23 cellular contexts compared by ENCODE assay signal in the genomic region with DNA sequence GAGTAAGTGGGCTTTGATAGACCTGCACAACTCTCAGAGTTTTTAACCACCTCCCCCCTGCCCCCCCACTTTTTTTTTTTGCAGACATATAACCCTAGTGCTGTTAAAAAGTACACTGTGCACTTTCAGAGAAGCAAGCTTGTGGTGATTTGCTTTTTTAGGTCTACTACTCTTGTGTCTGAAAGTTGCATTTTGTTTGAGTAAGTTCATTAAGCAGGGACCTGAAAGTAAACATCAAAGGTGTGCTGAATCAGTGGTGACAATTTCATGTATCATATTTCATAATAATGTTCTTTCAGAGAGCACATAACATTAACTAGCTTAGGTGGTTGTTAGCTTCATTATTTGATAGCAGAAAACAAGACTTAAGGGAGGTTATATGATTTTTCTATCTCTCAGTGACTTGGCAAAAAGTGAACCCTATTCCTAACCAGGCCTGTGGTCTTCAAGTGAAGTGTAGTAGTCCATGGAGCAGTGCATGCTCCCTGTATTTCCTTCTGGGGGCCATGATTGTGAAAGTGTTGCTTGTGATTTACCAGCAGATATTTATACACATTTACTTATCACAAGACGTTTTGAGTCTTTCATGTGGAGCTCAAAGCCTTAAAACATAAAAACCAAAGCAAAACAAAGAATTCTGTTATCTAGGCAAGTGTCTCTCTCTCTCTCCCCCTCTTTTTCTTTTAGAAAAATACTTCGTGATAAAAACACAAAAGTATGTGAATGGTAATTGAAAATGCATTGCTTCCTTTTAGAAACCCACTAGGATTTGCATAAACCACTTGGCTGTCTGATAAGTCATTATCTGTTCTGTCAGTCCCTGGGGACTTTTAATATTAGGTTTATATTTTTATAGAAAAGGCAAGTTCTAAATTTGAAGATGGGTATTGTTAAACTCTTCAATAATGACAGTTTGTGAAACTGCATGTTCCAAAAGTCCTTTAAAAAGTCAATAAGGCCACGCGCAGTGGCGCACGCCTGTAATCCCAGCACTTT. TPM values are rescaled to one million over a fixed set of nuclear protein-coding genes. Genes with fewer than 3 reads are reported as not detected.
DNase-seq lines count a peak whose midpoint lies in the region; ATAC-seq and TF ChIP-seq lines count a peak whose summit lies in the region.
"Had no signal": no experiment of that assay in that cellular context is flagged by ENCODE, and none has a peak within 500 bp of the region (broad histone marks: within the 10 kb centered on the region; RNA-seq: fewer than 3 reads in every experiment).

No MANE protein-coding gene starts in this region.

- no peaks in the 10 kb centered on the region for H3K36me3 Mint-ChIP-seq in activated CD4-positive, alpha-beta T cell treated with anti-CD3 and anti-CD28 coated beads for 36 hours (ENCODE audit: low read depth)
- peaks cover 51% of the 10 kb centered on the region for H3K36me3 Mint-ChIP-seq in WTC11
- H3K36me3 Mint-ChIP-seq: natural killer cell treated with Interleukin-12 subunit alpha and Interleukin-12 subunit beta and Interleukin-15 and Interleukin-18, amount 100 ng/mL, for 72 hours had no signal

- CTCF ChIA-PET in activated CD4-positive, alpha-beta T cell treated with anti-CD3 and anti-CD28 coated beads for 36 hours (lab: Charles Lee) = interaction anchor here (1.5 kb wide), 1 partner anchor 141 kb away, joined by 5 read pairs; no protein-coding TSS in a partner anchor
- CTCF ChIA-PET in SK-N-SH (lab: Yijun Ruan, JAX) (interaction anchor here (1.0 kb wide), 1 partner anchor 41 kb away, joined by 3 read pairs; no protein-coding TSS in a partner anchor), WTC11 (lab: Charles Lee) (no interaction called here)

- peak; percentile 16 for ATAC-seq in activated CD4-positive, alpha-beta T cell treated with anti-CD3 and anti-CD28 coated beads for 36 hours
- peak; percentile 54 for ATAC-seq in HG02571 (IDR thresholded peaks at IDR 0.05; ENCODE audit: unreplicated experiment)
- peak; percentile 83 for ATAC-seq in HG03432 (IDR thresholded peaks at IDR 0.05; ENCODE audit: unreplicated experiment)
- no peak for ATAC-seq in WTC11
- ATAC-seq: foreskin keratinocyte; natural killer cell treated with Interleukin-12 subunit alpha and Interleukin-12 subunit beta and Interleukin-15 and Interleukin-18, amount 100 ng/mL, for 72 hours had no signal

- POLR2A ChIA-PET in activated CD4-positive, alpha-beta T cell treated with anti-CD3 and anti-CD28 coated beads for 36 hours (lab: Charles Lee) = no interaction called here
- POLR2A ChIA-PET in SK-N-SH (lab: Yijun Ruan, JAX) (no interaction called here), WTC11 (lab: Charles Lee) (no interaction called here)

- no peaks in the 10 kb centered on the region for H3K9me2 ChIP-seq in SK-N-SH

- no peak overlapping the region for H3K9ac ChIP-seq in SK-N-SH

- peak overlapping the region in 1 of 2 experiments; percentile 43; a peak in 2 of 4 replicates for H3K27ac ChIP-seq in SK-N-SH (ENCODE audit: low read depth in 2 of 2, low read length in 1 of 2)
- H3K27ac ChIP-seq: foreskin keratinocyte, VCaP had no signal

- TF ChIP-seq CTCF in SK-N-SH (IDR thresholded peaks at IDR 0.05) (no peak), WTC11 (IDR thresholded peaks at IDR 0.05) (no peak)

- H3K27me3 Mint-ChIP-seq in activated CD4-positive, alpha-beta T cell treated with anti-CD3 and anti-CD28 coated beads for 36 hours = peaks cover 10% of the 10 kb centered on the region
- H3K27me3 Mint-ChIP-seq in WTC11 (ENCODE audit: low read depth) = peaks cover 9% of the 10 kb centered on the region

- no peak overlapping the region for H3K4me2 ChIP-seq in SK-N-SH

- peaks cover 0 to 8% of the 10 kb centered on the region in 2 experiments; a peak in 2 of 4 replicates for H3K4me1 ChIP-seq in SK-N-SH (ENCODE audit: control insufficient read depth in 1 of 2, insufficient read depth in 2 of 2, low read depth in 1 of 2, low read length in 1 of 2)
- H3K4me1 ChIP-seq: foreskin keratinocyte had no signal

- H3K9me3 Mint-ChIP-seq in activated CD4-positive, alpha-beta T cell treated with anti-CD3 and anti-CD28 coated beads for 36 hours (ENCODE audit: low read depth) = no peaks in the 10 kb centered on the region
- H3K9me3 Mint-ChIP-seq in WTC11 = peaks cover 72% of the 10 kb centered on the region
- H3K9me3 Mint-ChIP-seq: natural killer cell treated with Interleukin-12 subunit alpha and Interleukin-12 subunit beta and Interleukin-15 and Interleukin-18, amount 100 ng/mL, for 72 hours had no signal

- H3K4me3 ChIP-seq in SK-N-SH (ENCODE audit: low read depth in 2 of 2, low read length in 1 of 2) = no peak overlapping the region
- H3K4me3 ChIP-seq: lung had no signal

- no peaks in the 10 kb centered on the region for H4K20me1 ChIP-seq in SK-N-SH (ENCODE audit: insufficient read depth)

- WGBS in SK-N-SH (ENCODE audit: low lambda C conversion rate) = 85% methylated on average over 6 of the region's 6 CpGs

- no peak overlapping the region for H3K27ac Mint-ChIP-seq in activated CD4-positive, alpha-beta T cell treated with anti-CD3 and anti-CD28 coated beads for 36 hours
- H3K27ac Mint-ChIP-seq in WTC11 = no peak overlapping the region
- H3K27ac Mint-ChIP-seq: natural killer cell treated with Interleukin-12 subunit alpha and Interleukin-12 subunit beta and Interleukin-15 and Interleukin-18, amount 100 ng/mL, for 72 hours had no signal

- H3K36me3 ChIP-seq in SK-N-SH (replicated peaks in 1 of 2; ENCODE audit: control insufficient read depth in 1 of 2, insufficient read depth in 2 of 2, low read length in 1 of 2) = peaks cover 0 to 4% of the 10 kb centered on the region in 2 experiments

- no peak overlapping the region for H3K4me3 Mint-ChIP-seq in activated CD4-positive, alpha-beta T cell treated with anti-CD3 and anti-CD28 coated beads for 36 hours
- H3K4me3 Mint-ChIP-seq in WTC11 = no peak overlapping the region
- H3K4me3 Mint-ChIP-seq: natural killer cell treated with Interleukin-12 subunit alpha and Interleukin-12 subunit beta and Interleukin-15 and Interleukin-18, amount 100 ng/mL, for 72 hours had no signal

- H3F3A ChIP-seq in SK-N-SH (replicated peaks; ENCODE audit: insufficient read depth) = no peaks in the 10 kb centered on the region

- intact Hi-C loops in activated CD4-positive, alpha-beta T cell treated with anti-CD3 and anti-CD28 coated beads for 36 hours (cut with DNase I, micrococcal nuclease) = no loop called here
- intact Hi-C loops in head of caudate nucleus (cut with DNase I) = no loop called here

- no peaks in the 10 kb centered on the region for H3K27me3 ChIP-seq in SK-N-SH (ENCODE audit: insufficient read depth)
- H3K27me3 ChIP-seq: foreskin keratinocyte had no signal

- no peaks in the 10 kb centered on the region for H3K9me3 ChIP-seq in SK-N-SH

- peaks cover 4% of the 10 kb centered on the region for H3K4me1 Mint-ChIP-seq in activated CD4-positive, alpha-beta T cell treated with anti-CD3 and anti-CD28 coated beads for 36 hours
- H3K4me1 Mint-ChIP-seq in WTC11 = no peaks in the 10 kb centered on the region

- no peak overlapping the region for H2AFZ ChIP-seq in SK-N-SH (ENCODE audit: low read depth)

- DNase-seq in activated CD4-positive, alpha-beta T cell treated with anti-CD3 and anti-CD28 coated beads for 36 hours = no peak
- DNase-seq in activated CD4-positive, alpha-beta T cell treated with anti-CD3 and anti-CD28 coated beads, Interleukin-2, amount 50 U/mL, for 48 hours = no peak
- DNase-seq in SK-N-SH (no peak), WTC11 (ENCODE audit: low spot score) (no peak), head of caudate nucleus (no peak)
- DNase-seq in activated CD4-positive, alpha-beta T cell treated with anti-CD3 and anti-CD28 coated beads for 1 hour = no peak
- DNase-seq: 8988T; activated effector memory CD4-positive, alpha-beta T cell treated with anti-CD3 and anti-CD28 coated beads, Interleukin-2, amount 50 U/mL, for 16 hours; aorta; DMS79 treated with DMSO at 0.1 percent for 48 hours; foreskin keratinocyte; KBM-7; NCI-H1694 treated with DMSO at 0.1 percent for 48 hours; NCI-H526; stimulated activated CD4-positive, alpha-beta T cell treated with anti-CD3 and anti-CD28 coated beads, Interleukin-12 subunit alpha, Interleukin-12 subunit beta, amount 100 ng/mL, for 4 hours; SW 1271 had no signal

- TF ChIP-seq EP300 in SK-N-SH (IDR thresholded peaks at IDR 0.05; ENCODE audit: borderline replicate concordance in 1 of 2, low read depth in 1 of 2, low read length in 1 of 2) = no peak

- no peak for TF ChIP-seq RAD21 in SK-N-SH (IDR thresholded peaks at IDR 0.05; ENCODE audit: low read length)

- no peaks in the 10 kb centered on the region for H3K79me2 ChIP-seq in SK-N-SH (ENCODE audit: insufficient read depth)

TF ChIP-seq in SK-N-SH, 30 proteins besides CTCF, POLR2A, EP300 and RAD21 (continues in another document):
- TF ChIP-seq EZH2phosphoT487 (IDR thresholded peaks at IDR 0.05; ENCODE audit: borderline replicate concordance, low read depth) (no peak), NFIC (IDR thresholded peaks at IDR 0.05; ENCODE audit: borderline replicate concordance) (no peak)

TF ChIP-seq in WTC11, 78 proteins besides CTCF, POLR2A, EP300 and RAD21:
- TF ChIP-seq TCF7 (CRISPR knock-in tag; IDR thresholded peaks at IDR 0.05; ENCODE audit: low read depth) (no peak), RELA (CRISPR knock-in tag; IDR thresholded peaks at IDR 0.05; ENCODE audit: borderline replicate concordance) (no peak), MYBL2 (CRISPR knock-in tag; IDR thresholded peaks at IDR 0.05) (no peak)
TF ChIP-seq in WTC11: peak in this region for 0.

RNA-seq across cellular contexts. Expression of gene RAG2, which starts 7.5 kb away (rescaled TPM):
- not detected for total RNA-seq in activated CD4-positive, alpha-beta T cell treated with anti-CD3 and anti-CD28 coated beads for 36 hours
- 0.15 and 0.34 TPM in 2 replicates for polyA plus RNA-seq in SK-N-SH (2012; rRNA removed)
- polyA plus RNA-seq in SK-N-SH (2012; cell fraction: cytosol; rRNA removed) = 0.30 and 0.80 TPM in 2 replicates
- 0.18 and 0.34 TPM in 2 replicates for polyA plus RNA-seq in SK-N-SH (2012; cell fraction: nucleus; rRNA removed)
- total RNA-seq in WTC11 (2021) = not detected in 3 replicates
- total RNA-seq: activated CD8-positive, alpha-beta memory T cell treated with anti-CD3 and anti-CD28 coated beads for 36 hours; aorta; foreskin keratinocyte; lung; natural killer cell treated with Interleukin-12 subunit alpha and Interleukin-12 subunit beta and Interleukin-15 and Interleukin-18, amount 100 ng/mL, for 72 hours; pulmonary artery endothelial cell had no signal
- polyA plus RNA-seq: aorta, foreskin keratinocyte, lung had no signal

RNA-seq across cellular contexts. Expression of gene IFTAP, which starts 11.2 kb away (rescaled TPM):
- total RNA-seq in activated CD4-positive, alpha-beta T cell treated with anti-CD3 and anti-CD28 coated beads for 36 hours = 1 to 10 TPM; 5.7 to 6.3 TPM
- polyA plus RNA-seq in SK-N-SH (2012; rRNA removed) = 21.8 and 26.6 TPM in 2 replicates
- polyA plus RNA-seq in SK-N-SH (2012; cell fraction: cytosol; rRNA removed) = 35.6 and 53.8 TPM in 2 replicates
- 5.8 and 6.8 TPM in 2 replicates for polyA plus RNA-seq in SK-N-SH (2012; cell fraction: nucleus; rRNA removed)
- total RNA-seq in WTC11 (2021) = 3.8 to 4.2 TPM (median 4.1 TPM) in 3 replicates

RNA-seq across cellular contexts. Expression of gene RAG1, which starts 37.7 kb away (rescaled TPM):
- total RNA-seq in activated CD4-positive, alpha-beta T cell treated with anti-CD3 and anti-CD28 coated beads for 36 hours = under 1 TPM; 0.30 to 0.37 TPM
- polyA plus RNA-seq in SK-N-SH (2012; rRNA removed) = 0.08 TPM in 2 replicates
- 0.23 and 0.28 TPM in 2 replicates for polyA plus RNA-seq in SK-N-SH (2012; cell fraction: cytosol; rRNA removed)
- 0.11 and 0.19 TPM in 2 replicates for polyA plus RNA-seq in SK-N-SH (2012; cell fraction: nucleus; rRNA removed)
- total RNA-seq in WTC11 (2021) = 0.55 to 0.90 TPM (median 0.82 TPM) in 3 replicates
